8 cellular contexts compared by ENCODE assay signal in the genomic region with DNA sequence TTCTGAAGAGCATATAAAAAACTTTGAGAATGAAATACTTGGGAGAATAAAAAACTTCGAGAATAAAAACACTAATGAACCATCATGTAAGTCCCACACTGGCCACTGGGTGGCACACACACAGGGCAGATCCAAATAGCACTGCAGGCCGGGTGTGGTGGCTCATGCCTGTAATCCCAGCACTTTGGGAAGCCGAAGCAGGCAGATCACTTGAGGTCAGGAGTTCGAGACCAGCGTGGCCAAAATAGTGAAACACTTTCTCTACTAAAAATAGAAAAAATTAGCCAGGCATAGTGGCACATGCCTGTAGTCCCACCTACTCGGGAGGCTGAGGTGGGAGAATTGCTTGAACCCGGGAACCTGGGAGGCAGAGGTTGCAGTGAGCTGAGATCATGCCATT. TPM values are rescaled to one million over a fixed set of nuclear protein-coding genes. Genes with fewer than 3 reads are reported as not detected.
DNase-seq lines count a peak whose midpoint lies in the region; ATAC-seq and TF ChIP-seq lines count a peak whose summit lies in the region.
"Not testable (repeated sequence)": the region's sequence is repeated elsewhere in the genome, so short reads cannot be mapped to it uniquely, and the experiment has no call there.

No MANE protein-coding gene starts in this region.

- H3K27me3 Mint-ChIP-seq in effector memory CD8-positive, alpha-beta T cell, result peaks cover 10 to 12% of the 10 kb centered on the region in 2 donors

- peak; percentile 53 for ATAC-seq in effector memory CD8-positive, alpha-beta T cell (replicated peaks)
- ATAC-seq in sciatic nerve, result peak; percentile 72

- not testable (repeated sequence) for H3K36me3 ChIP-seq in SJSA1, uterus

- TF ChIP-seq POLR2A in uterus (IDR thresholded peaks at IDR 0.05), result not testable (repeated sequence)

- intact Hi-C loops in sciatic nerve (cut with DNase I); uterus (cut with DNase I; ENCODE audit: low total_unique reads): not testable (repeated sequence)

- peak; percentile 48 to 65 (median 59) for TF ChIP-seq CTCF in uterus (IDR thresholded peaks at IDR 0.05)

- H3K27me3 ChIP-seq in SJSA1 (replicated peaks); uterus: not testable (repeated sequence)

- not testable (repeated sequence) for H3K4me1 Mint-ChIP-seq in effector memory CD8-positive, alpha-beta T cell (ENCODE audit: low read depth in 2 of 2)

- not testable (repeated sequence) for H3K27ac ChIP-seq in SJSA1, uterus

- DNase-seq in GM03348 (ENCODE audit: low spot score) (peak; percentile 72), LoVo (ENCODE audit: low spot score) (peak; percentile 78), SJSA1 (ENCODE audit: low read depth in 1 of 2, low spot score in 2 of 2) (peak; percentile 15 to 63), activated T-cell treated with anti-CD3 and anti-CD28 coated beads for 24 hours (ENCODE audit: low read depth) (peak; percentile 4), iris pigment epithelial cell (ENCODE audit: low read depth) (peak; percentile 71), uterus (peak in 1 of 2 donors; percentile 58)
- DNase-seq in effector memory CD8-positive, alpha-beta T cell, result peak; percentile 14 to 41 (median 21)
- DNase-seq in sciatic nerve (ENCODE audit: low spot score), result not testable (repeated sequence)

- H3K27ac Mint-ChIP-seq in effector memory CD8-positive, alpha-beta T cell, result not testable (repeated sequence)

- H3K4me1 ChIP-seq in SJSA1 (replicated peaks); uterus: not testable (repeated sequence)

- not testable (repeated sequence) for H3K9me3 ChIP-seq in SJSA1 (replicated peaks); uterus

- H3K4me3 Mint-ChIP-seq in effector memory CD8-positive, alpha-beta T cell, result not testable (repeated sequence)

- not testable (repeated sequence) for H3K4me3 ChIP-seq in SJSA1, uterus

- peaks cover 0 to 14% of the 10 kb centered on the region in 2 donors for H3K9me3 Mint-ChIP-seq in effector memory CD8-positive, alpha-beta T cell

- H3K36me3 Mint-ChIP-seq in effector memory CD8-positive, alpha-beta T cell (ENCODE audit: insufficient read depth), result not testable (repeated sequence)

RNA-seq across cellular contexts. Expression of a gene that starts 28.5 kb away (rescaled TPM):
- total RNA-seq in SJSA1 (2014; rRNA removed; shearing (Covaris generic)), result 0.03 TPM in 1 of 2 replicates, not detected in the other
- total RNA-seq in sciatic nerve (7.2 TPM), uterus (1 to 10 TPM in 3 of 4 donors, under 1 TPM in 1; 0.88 to 6.3 (median 3.4) TPM)

RNA-seq across cellular contexts. Expression of a gene that starts 38.8 kb away (rescaled TPM):
- not detected in 2 replicates for total RNA-seq in SJSA1 (2014; rRNA removed; shearing (Covaris generic))
- total RNA-seq in sciatic nerve (0.45 TPM), uterus (under 1 TPM in 2 of 4 donors, not detected in 2; 0.21 to 0.43 TPM)
